ENCODE assay signal across 1 cellular context in the genomic region with DNA sequence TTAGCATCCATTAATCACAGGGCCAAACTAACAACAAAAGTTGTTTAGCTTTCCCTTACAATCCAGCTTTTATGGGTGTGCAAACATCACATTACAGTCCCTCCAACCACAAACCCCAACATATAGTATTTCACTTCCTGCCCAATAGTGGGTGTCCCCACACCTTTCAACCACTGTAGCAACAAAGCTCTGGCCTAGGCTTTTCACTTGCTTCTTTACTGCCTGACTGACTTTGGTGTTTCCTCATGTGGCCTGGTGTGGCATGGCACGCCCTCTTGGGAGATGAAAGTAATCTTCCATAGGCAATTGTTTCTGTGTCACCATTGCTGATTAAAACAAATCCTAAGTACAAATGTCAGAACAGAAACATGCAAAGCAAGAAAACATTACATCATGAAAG.
TF ChIP-seq lines count a peak whose summit lies in the region.

No MANE protein-coding gene starts in this region.

TF ChIP-seq in GM12878, 131 proteins besides CTCF, POLR2A, EP300 and RAD21 (continues in another document):
- TF ChIP-seq IKZF1 (conservative IDR thresholded peaks at IDR 0.05) (peak; percentile 55; the same call in 1 of the 2 replicates), CHD1 (IDR thresholded peaks at IDR 0.05; ENCODE audit: low read depth, low read length) (no peak), MTA2 (IDR thresholded peaks at IDR 0.05; ENCODE audit: low read depth) (peak; percentile 39), ZNF24 (IDR thresholded peaks at IDR 0.05) (no peak), RFX5 (IDR thresholded peaks at IDR 0.05; ENCODE audit: low read depth, low read length) (no peak), JUNB (IDR thresholded peaks at IDR 0.05) (no peak), GABPA (IDR thresholded peaks at IDR 0.05; ENCODE audit: low read depth) (no peak), LARP7 (IDR thresholded peaks at IDR 0.05) (no peak), ZNF384 (IDR thresholded peaks at IDR 0.05; ENCODE audit: borderline replicate concordance, low read depth, low read length) (peak; percentile 46; the same call in 1 of the 2 replicates), SIX5 (IDR thresholded peaks at IDR 0.05; ENCODE audit: low read depth, low read length, severe bottlenecking) (no peak), HDAC2 (IDR thresholded peaks at IDR 0.05) (no peak), SMC3 (IDR thresholded peaks at IDR 0.05; ENCODE audit: borderline replicate concordance, low read length) (no peak), KAT2A (conservative IDR thresholded peaks at IDR 0.05; ENCODE audit: control insufficient read depth, low read depth, low read length) (no peak), PAX5 (IDR thresholded peaks at IDR 0.05; ENCODE audit: borderline replicate concordance, low read depth, low read length) (peak; percentile 51; the same call in 1 of the 2 replicates), POLR2AphosphoS5 (IDR thresholded peaks at IDR 0.05; ENCODE audit: low read length) (no peak), MEF2B (IDR thresholded peaks at IDR 0.05; ENCODE audit: partially characterized antibody, poor library complexity, severe bottlenecking) (peak; percentile 60), BRCA1 (IDR thresholded peaks at IDR 0.05; ENCODE audit: low read depth, low read length) (no peak), BCLAF1 (IDR thresholded peaks at IDR 0.05) (no peak), ESRRA (IDR thresholded peaks at IDR 0.05; ENCODE audit: low read length) (no peak), BMI1 (IDR thresholded peaks at IDR 0.05; ENCODE audit: borderline replicate concordance) (no peak), YBX1 (IDR thresholded peaks at IDR 0.05) (no peak), ZSCAN29 (IDR thresholded peaks at IDR 0.05) (no peak), ZNF274 (IDR thresholded peaks at IDR 0.05; ENCODE audit: insufficient read depth, insufficient read length) (no peak), NFXL1 (IDR thresholded peaks at IDR 0.05; ENCODE audit: borderline replicate concordance) (no peak), EZH2 (IDR thresholded peaks at IDR 0.05; ENCODE audit: borderline replicate concordance, control insufficient read depth, low read depth, low read length) (no peak), ZBED1 (IDR thresholded peaks at IDR 0.05; ENCODE audit: borderline replicate concordance) (no peak), USF2 (IDR thresholded peaks at IDR 0.05; ENCODE audit: borderline replicate concordance, low read depth, low read length) (no peak), JUND (IDR thresholded peaks at IDR 0.05; ENCODE audit: low read depth, low read length) (no peak), TCF3 (IDR thresholded peaks at IDR 0.05; ENCODE audit: borderline replicate concordance, insufficient read depth, low read depth, low read length) (no peak), STAT1 (conservative IDR thresholded peaks at IDR 0.05) (no peak), NR2C1 (IDR thresholded peaks at IDR 0.05) (no peak), ZNF217 (IDR thresholded peaks at IDR 0.05) (no peak), HSF1 (IDR thresholded peaks at IDR 0.05; ENCODE audit: low read depth, low read length) (no peak), PAX8 (IDR thresholded peaks at IDR 0.05) (no peak), NRF1 (conservative IDR thresholded peaks at IDR 0.05; ENCODE audit: low read depth, low read length) (no peak), BCL3 (IDR thresholded peaks at IDR 0.05; ENCODE audit: borderline replicate concordance, insufficient read depth, low read depth, low read length, poor library complexity, severe bottlenecking) (no peak), POLR2AphosphoS2 (IDR thresholded peaks at IDR 0.05; ENCODE audit: low read depth, low read length) (no peak)
- TF ChIP-seq, protein P1, sequence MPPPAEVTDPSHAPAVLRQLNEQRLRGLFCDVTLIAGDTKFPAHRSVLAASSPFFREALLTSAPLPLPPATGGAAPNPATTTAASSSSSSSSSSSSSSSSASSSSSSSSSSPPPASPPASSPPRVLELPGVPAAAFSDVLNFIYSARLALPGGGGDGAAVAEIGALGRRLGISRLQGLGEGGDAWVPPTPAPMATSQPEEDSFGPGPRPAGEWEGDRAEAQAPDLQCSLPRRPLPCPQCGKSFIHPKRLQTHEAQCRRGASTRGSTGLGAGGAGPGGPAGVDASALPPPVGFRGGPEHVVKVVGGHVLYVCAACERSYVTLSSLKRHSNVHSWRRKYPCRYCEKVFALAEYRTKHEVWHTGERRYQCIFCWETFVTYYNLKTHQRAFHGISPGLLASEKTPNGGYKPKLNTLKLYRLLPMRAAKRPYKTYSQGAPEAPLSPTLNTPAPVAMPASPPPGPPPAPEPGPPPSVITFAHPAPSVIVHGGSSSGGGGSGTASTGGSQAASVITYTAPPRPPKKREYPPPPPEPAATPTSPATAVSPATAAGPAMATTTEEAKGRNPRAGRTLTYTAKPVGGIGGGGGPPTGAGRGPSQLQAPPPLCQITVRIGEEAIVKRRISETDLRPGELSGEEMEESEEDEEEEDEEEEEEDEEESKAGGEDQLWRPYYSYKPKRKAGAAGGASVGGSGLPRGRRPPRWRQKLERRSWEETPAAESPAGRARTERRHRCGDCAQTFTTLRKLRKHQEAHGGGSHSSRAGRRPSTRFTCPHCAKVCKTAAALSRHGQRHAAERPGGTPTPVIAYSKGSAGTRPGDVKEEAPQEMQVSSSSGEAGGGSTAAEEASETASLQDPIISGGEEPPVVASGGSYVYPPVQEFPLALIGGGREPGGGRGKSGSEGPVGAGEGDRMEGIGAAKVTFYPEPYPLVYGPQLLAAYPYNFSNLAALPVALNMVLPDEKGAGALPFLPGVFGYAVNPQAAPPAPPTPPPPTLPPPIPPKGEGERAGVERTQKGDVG (CRISPR knock-in tag; IDR thresholded peaks at IDR 0.05): no peak
- TF ChIP-seq, protein P2, sequence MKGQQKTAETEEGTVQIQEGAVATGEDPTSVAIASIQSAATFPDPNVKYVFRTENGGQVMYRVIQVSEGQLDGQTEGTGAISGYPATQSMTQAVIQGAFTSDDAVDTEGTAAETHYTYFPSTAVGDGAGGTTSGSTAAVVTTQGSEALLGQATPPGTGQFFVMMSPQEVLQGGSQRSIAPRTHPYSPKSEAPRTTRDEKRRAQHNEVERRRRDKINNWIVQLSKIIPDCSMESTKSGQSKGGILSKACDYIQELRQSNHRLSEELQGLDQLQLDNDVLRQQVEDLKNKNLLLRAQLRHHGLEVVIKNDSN (IDR thresholded peaks at IDR 0.05; ENCODE audit: borderline replicate concordance, extremely low read length, insufficient read depth, low read depth, low read length): no peak
- TF ChIP-seq, protein P3, sequence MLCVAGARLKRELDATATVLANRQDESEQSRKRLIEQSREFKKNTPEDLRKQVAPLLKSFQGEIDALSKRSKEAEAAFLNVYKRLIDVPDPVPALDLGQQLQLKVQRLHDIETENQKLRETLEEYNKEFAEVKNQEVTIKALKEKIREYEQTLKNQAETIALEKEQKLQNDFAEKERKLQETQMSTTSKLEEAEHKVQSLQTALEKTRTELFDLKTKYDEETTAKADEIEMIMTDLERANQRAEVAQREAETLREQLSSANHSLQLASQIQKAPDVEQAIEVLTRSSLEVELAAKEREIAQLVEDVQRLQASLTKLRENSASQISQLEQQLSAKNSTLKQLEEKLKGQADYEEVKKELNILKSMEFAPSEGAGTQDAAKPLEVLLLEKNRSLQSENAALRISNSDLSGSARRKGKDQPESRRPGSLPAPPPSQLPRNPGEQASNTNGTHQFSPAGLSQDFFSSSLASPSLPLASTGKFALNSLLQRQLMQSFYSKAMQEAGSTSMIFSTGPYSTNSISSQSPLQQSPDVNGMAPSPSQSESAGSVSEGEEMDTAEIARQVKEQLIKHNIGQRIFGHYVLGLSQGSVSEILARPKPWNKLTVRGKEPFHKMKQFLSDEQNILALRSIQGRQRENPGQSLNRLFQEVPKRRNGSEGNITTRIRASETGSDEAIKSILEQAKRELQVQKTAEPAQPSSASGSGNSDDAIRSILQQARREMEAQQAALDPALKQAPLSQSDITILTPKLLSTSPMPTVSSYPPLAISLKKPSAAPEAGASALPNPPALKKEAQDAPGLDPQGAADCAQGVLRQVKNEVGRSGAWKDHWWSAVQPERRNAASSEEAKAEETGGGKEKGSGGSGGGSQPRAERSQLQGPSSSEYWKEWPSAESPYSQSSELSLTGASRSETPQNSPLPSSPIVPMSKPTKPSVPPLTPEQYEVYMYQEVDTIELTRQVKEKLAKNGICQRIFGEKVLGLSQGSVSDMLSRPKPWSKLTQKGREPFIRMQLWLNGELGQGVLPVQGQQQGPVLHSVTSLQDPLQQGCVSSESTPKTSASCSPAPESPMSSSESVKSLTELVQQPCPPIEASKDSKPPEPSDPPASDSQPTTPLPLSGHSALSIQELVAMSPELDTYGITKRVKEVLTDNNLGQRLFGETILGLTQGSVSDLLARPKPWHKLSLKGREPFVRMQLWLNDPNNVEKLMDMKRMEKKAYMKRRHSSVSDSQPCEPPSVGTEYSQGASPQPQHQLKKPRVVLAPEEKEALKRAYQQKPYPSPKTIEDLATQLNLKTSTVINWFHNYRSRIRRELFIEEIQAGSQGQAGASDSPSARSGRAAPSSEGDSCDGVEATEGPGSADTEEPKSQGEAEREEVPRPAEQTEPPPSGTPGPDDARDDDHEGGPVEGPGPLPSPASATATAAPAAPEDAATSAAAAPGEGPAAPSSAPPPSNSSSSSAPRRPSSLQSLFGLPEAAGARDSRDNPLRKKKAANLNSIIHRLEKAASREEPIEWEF (IDR thresholded peaks at IDR 0.05; ENCODE audit: insufficient replicate concordance, low read depth, low read length): no peak
- TF ChIP-seq, protein P4, sequence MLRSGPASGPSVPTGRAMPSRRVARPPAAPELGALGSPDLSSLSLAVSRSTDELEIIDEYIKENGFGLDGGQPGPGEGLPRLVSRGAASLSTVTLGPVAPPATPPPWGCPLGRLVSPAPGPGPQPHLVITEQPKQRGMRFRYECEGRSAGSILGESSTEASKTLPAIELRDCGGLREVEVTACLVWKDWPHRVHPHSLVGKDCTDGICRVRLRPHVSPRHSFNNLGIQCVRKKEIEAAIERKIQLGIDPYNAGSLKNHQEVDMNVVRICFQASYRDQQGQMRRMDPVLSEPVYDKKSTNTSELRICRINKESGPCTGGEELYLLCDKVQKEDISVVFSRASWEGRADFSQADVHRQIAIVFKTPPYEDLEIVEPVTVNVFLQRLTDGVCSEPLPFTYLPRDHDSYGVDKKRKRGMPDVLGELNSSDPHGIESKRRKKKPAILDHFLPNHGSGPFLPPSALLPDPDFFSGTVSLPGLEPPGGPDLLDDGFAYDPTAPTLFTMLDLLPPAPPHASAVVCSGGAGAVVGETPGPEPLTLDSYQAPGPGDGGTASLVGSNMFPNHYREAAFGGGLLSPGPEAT (IDR thresholded peaks at IDR 0.05; ENCODE audit: low read depth): peak; percentile 44; the same call in 1 of the 2 replicates
- TF ChIP-seq, protein P5, sequence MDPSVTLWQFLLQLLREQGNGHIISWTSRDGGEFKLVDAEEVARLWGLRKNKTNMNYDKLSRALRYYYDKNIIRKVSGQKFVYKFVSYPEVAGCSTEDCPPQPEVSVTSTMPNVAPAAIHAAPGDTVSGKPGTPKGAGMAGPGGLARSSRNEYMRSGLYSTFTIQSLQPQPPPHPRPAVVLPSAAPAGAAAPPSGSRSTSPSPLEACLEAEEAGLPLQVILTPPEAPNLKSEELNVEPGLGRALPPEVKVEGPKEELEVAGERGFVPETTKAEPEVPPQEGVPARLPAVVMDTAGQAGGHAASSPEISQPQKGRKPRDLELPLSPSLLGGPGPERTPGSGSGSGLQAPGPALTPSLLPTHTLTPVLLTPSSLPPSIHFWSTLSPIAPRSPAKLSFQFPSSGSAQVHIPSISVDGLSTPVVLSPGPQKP (IDR thresholded peaks at IDR 0.05; ENCODE audit: low read depth, low read length): no peak
